ENCODE assay signal across 8 cellular contexts in genomic region chr1:200302893-200303250, GRCh38.
DNase-seq lines count a peak whose midpoint lies in the region; ATAC-seq, FAIRE-seq and TF ChIP-seq lines count a peak whose summit lies in the region.

No MANE protein-coding gene starts in this region.

- H3K36me3 Mint-ChIP-seq in activated T-cell treated with anti-CD3 and anti-CD28 coated beads, Interleukin-2, amount 50 U/mL, for 4 hours (ENCODE audit: insufficient read depth), result no peaks in the 10 kb centered on the region
- H3K36me3 Mint-ChIP-seq in activated CD4-positive, alpha-beta memory T cell treated with anti-CD3 and anti-CD28 coated beads, Interleukin-2, amount 10 ng/mL, durations not matched to agents 7 days and 5 days (ENCODE audit: low read depth), result no peaks in the 10 kb centered on the region

- CTCF ChIA-PET in activated CD4-positive, alpha-beta memory T cell treated with anti-CD3 and anti-CD28 coated beads, Interleukin-2, amount 10 ng/mL, durations not matched to agents 7 days and 5 days (lab: Charles Lee), result interaction anchor here (1.0 to 1.2 kb wide), 4 partner anchors 24 to 186 kb away, joined by 3 to 5 read pairs (median 3); no protein-coding TSS in a partner anchor

- DNase-seq in activated T-cell treated with anti-CD3 and anti-CD28 coated beads, Interleukin-2, amount 50 U/mL, for 4 hours, result no peak
- DNase-seq in activated T-cell treated with anti-CD3 and anti-CD28 coated beads, Interleukin-2, amount 50 U/mL, for 1 hour, result no peak
- DNase-seq in activated CD4-positive, alpha-beta memory T cell treated with anti-CD3 and anti-CD28 coated beads, Interleukin-2, amount 10 ng/mL, durations not matched to agents 7 days and 5 days, result no peak
- DNase-seq in heart right ventricle (peak in 1 of 2 donors; percentile 17), putamen (ENCODE audit: low spot score) (peak; percentile 72), OCI-M1 (lab: John Stamatoyannopoulos, UW) (no peak), AG08396 (ENCODE audit: low spot score) (no peak), GM12891 (ENCODE audit: insufficient read length, low spot score) (no peak)

- H3K27me3 Mint-ChIP-seq in activated T-cell treated with anti-CD3 and anti-CD28 coated beads, Interleukin-2, amount 50 U/mL, for 4 hours (ENCODE audit: low read depth), result no peaks in the 10 kb centered on the region
- H3K27me3 Mint-ChIP-seq in activated CD4-positive, alpha-beta memory T cell treated with anti-CD3 and anti-CD28 coated beads, Interleukin-2, amount 10 ng/mL, durations not matched to agents 7 days and 5 days, result peaks cover 34% of the 10 kb centered on the region

- no peaks in the 10 kb centered on the region for H3K9me3 ChIP-seq in heart right ventricle

- no peaks in the 10 kb centered on the region for H3K9me3 Mint-ChIP-seq in activated T-cell treated with anti-CD3 and anti-CD28 coated beads, Interleukin-2, amount 50 U/mL, for 4 hours
- H3K9me3 Mint-ChIP-seq in activated CD4-positive, alpha-beta memory T cell treated with anti-CD3 and anti-CD28 coated beads, Interleukin-2, amount 10 ng/mL, durations not matched to agents 7 days and 5 days, result no peaks in the 10 kb centered on the region

- H3K4me1 ChIP-seq in heart right ventricle, result peaks cover 0 to 23% (median 6%) of the 10 kb centered on the region in 9 donors

- peaks cover 0 to 17% (median 6%) of the 10 kb centered on the region in 7 donors for H3K27me3 ChIP-seq in heart right ventricle

- H3K27ac Mint-ChIP-seq in activated CD4-positive, alpha-beta memory T cell treated with anti-CD3 and anti-CD28 coated beads, Interleukin-2, amount 10 ng/mL, durations not matched to agents 7 days and 5 days, result no peak overlapping the region

- H3K4me3 Mint-ChIP-seq in activated T-cell treated with anti-CD3 and anti-CD28 coated beads, Interleukin-2, amount 50 U/mL, for 4 hours, result peak overlapping the region; percentile 86
- H3K4me3 Mint-ChIP-seq in activated CD4-positive, alpha-beta memory T cell treated with anti-CD3 and anti-CD28 coated beads, Interleukin-2, amount 10 ng/mL, durations not matched to agents 7 days and 5 days, result peak overlapping the region; percentile 79

- peak overlapping the region in 2 of 10 donors; percentile 43 to 51 for H3K27ac ChIP-seq in heart right ventricle

- intact Hi-C loops in heart right ventricle (cut with DNase I), result loop anchor here in 9 of 10 donors (2.0 to 10.0 kb wide), 6 partner anchors 168 to 1548 kb away; no protein-coding TSS in a partner anchor

- WGBS in heart right ventricle, 2 donors, result 8 to 11% methylated on average over 12 of the region's 12 CpGs

- TF ChIP-seq CTCF in heart right ventricle (IDR thresholded peaks at IDR 0.05), result no peak

- FAIRE-seq in GM12891 (lab: Jason Lieb, UNC), result no peak

- H3K4me1 Mint-ChIP-seq in activated T-cell treated with anti-CD3 and anti-CD28 coated beads, Interleukin-2, amount 50 U/mL, for 4 hours (ENCODE audit: low read depth), result peaks cover 20% of the 10 kb centered on the region
- peaks cover 18% of the 10 kb centered on the region for H3K4me1 Mint-ChIP-seq in activated CD4-positive, alpha-beta memory T cell treated with anti-CD3 and anti-CD28 coated beads, Interleukin-2, amount 10 ng/mL, durations not matched to agents 7 days and 5 days

- peak overlapping the region; percentile 40 to 83 (median 73) for H3K4me3 ChIP-seq in heart right ventricle

- POLR2A ChIA-PET in activated CD4-positive, alpha-beta memory T cell treated with anti-CD3 and anti-CD28 coated beads, Interleukin-2, amount 10 ng/mL, durations not matched to agents 7 days and 5 days (lab: Charles Lee), result interaction anchor here (1.9 kb wide), 1 partner anchor 181 kb away, joined by 5 read pairs; no protein-coding TSS in a partner anchor

- ATAC-seq in activated T-cell treated with anti-CD3 and anti-CD28 coated beads, Interleukin-2, amount 50 U/mL, for 4 hours, result no peak
- peak in 7 of 8 donors; percentile 61 to 85 (median 65) for ATAC-seq in heart right ventricle

- TF ChIP-seq POLR2A in GM12891 (IDR thresholded peaks at IDR 0.05; ENCODE audit: low read depth, low read length), result no peak

- no peaks in the 10 kb centered on the region for H3K36me3 ChIP-seq in heart right ventricle

TF ChIP-seq in GM12891, 5 proteins besides CTCF, POLR2A, EP300 and RAD21:
- TF ChIP-seq POU2F2 (IDR thresholded peaks at IDR 0.05; ENCODE audit: low read depth, low read length) (no peak), POLR2AphosphoS5 (IDR thresholded peaks at IDR 0.05; ENCODE audit: low read depth, low read length) (no peak), SPI1 (IDR thresholded peaks at IDR 0.05; ENCODE audit: low read depth, low read length) (no peak), TAF1 (IDR thresholded peaks at IDR 0.05; ENCODE audit: low read depth, low read length) (no peak)
TF ChIP-seq in GM12891: peak in this region for 0.

Comparison
In these comparisons a context has a peak if more than half of its experiments do, and no peak if none do; other contexts are left out.
1. ATAC-seq: peak in heart right ventricle (7 of 8); none in activated T-cell treated with anti-CD3 and anti-CD28 coated beads, Interleukin-2, amount 50 U/mL, for 4 hours (0 of 2).